ENCODE assay signal across 15 cellular contexts in genomic region chr5:56429110-56429561, GRCh38.
DNase-seq lines count a peak whose midpoint lies in the region; ATAC-seq and TF ChIP-seq lines count a peak whose summit lies in the region.
"Had no signal": no experiment of that assay in that cellular context is flagged by ENCODE, and none has a peak within 500 bp of the region (broad histone marks: within the 10 kb centered on the region; RNA-seq: fewer than 3 reads in every experiment).

No MANE protein-coding gene starts in this region.

- no peak for TF ChIP-seq EP300 in esophagus muscularis mucosa (IDR thresholded peaks at IDR 0.05)

- peak overlapping the region; percentile 81 for H3K27ac Mint-ChIP-seq in mesothelial cell of epicardium
- H3K27ac Mint-ChIP-seq: HFFc6 had no signal

- peak; percentile 51 for ATAC-seq in Right ventricle myocardium superior (ENCODE audit: poor library complexity)
- ATAC-seq in GM19035 (IDR thresholded peaks at IDR 0.05; ENCODE audit: unreplicated experiment), result no peak
- ATAC-seq in GM18519 (IDR thresholded peaks at IDR 0.05; ENCODE audit: low FRiP score, unreplicated experiment), result no peak

- H3K4me3 ChIP-seq in right atrium auricular region (no peak overlapping the region), colonic mucosa (no peak overlapping the region), esophagus muscularis mucosa (no peak overlapping the region)

- intact Hi-C loops in Right ventricle myocardium superior (cut with DNase I) (no loop called here), colonic mucosa (cut with DNase I) (no loop called here), esophagus muscularis mucosa (cut with DNase I) (no loop called here)

- peaks cover 2% of the 10 kb centered on the region for H3K36me3 Mint-ChIP-seq in mesothelial cell of epicardium

- H3K27me3 ChIP-seq in right atrium auricular region (no peaks in the 10 kb centered on the region), colonic mucosa (no peaks in the 10 kb centered on the region), esophagus muscularis mucosa (no peaks in the 10 kb centered on the region)

- H3K36me3 ChIP-seq in right atrium auricular region (no peaks in the 10 kb centered on the region), colonic mucosa (no peaks in the 10 kb centered on the region), esophagus muscularis mucosa (no peaks in the 10 kb centered on the region)

- peak overlapping the region; percentile 17 for H3K4me3 Mint-ChIP-seq in mesothelial cell of epicardium
- H3K4me3 Mint-ChIP-seq: HFFc6, naive B cell had no signal

- no peaks in the 10 kb centered on the region for H3K27me3 Mint-ChIP-seq in mesothelial cell of epicardium (ENCODE audit: low read depth)
- H3K27me3 Mint-ChIP-seq: naive B cell had no signal

- DNase-seq in Right ventricle myocardium superior (peak; percentile 56), right atrium auricular region (ENCODE audit: low spot score) (no peak), colonic mucosa (peak; percentile 22), mesothelial cell of epicardium (ENCODE audit: low spot score in 2 of 2, unreplicated experiment in 2 of 2) (no peak), hypothalamus (lab: John Stamatoyannopoulos, UW) (no peak), esophagus muscularis mucosa (ENCODE audit: extremely low spot score) (no peak)
- DNase-seq: activated CD4-positive, alpha-beta T cell treated with anti-CD3 and anti-CD28 coated beads, Interleukin-2, amount 50 U/mL, for 4 hours; activated T-cell treated with anti-CD3 and anti-CD28 coated beads, Interleukin-2, amount 50 U/mL, for 48 hours; COR-L47; HFFc6; naive B cell; NK-92 treated with Interleukin-12 subunit alpha and Interleukin-12 subunit beta, amount 100 ng/mL, for 24 hours; retina had no signal

- no peak for TF ChIP-seq CTCF in right atrium auricular region (IDR thresholded peaks at IDR 0.05)
- TF ChIP-seq CTCF in colonic mucosa (IDR thresholded peaks at IDR 0.05), result no peak
- no peak for TF ChIP-seq CTCF in mesothelial cell of epicardium (IDR thresholded peaks at IDR 0.05; ENCODE audit: unreplicated experiment)
- TF ChIP-seq CTCF in esophagus muscularis mucosa (IDR thresholded peaks at IDR 0.05), result no peak

- no peak for TF ChIP-seq POLR2A in esophagus muscularis mucosa (IDR thresholded peaks at IDR 0.05; ENCODE audit: low read depth)

- H3K9ac ChIP-seq in colonic mucosa (ENCODE audit: low read depth in 2 of 2, low read length in 2 of 2), result no peak overlapping the region

- peaks cover 10% of the 10 kb centered on the region for H3K9me3 Mint-ChIP-seq in mesothelial cell of epicardium
- H3K9me3 Mint-ChIP-seq: HFFc6 had no signal

- H3K4me1 Mint-ChIP-seq in mesothelial cell of epicardium, result peaks cover 31% of the 10 kb centered on the region

- WGBS in esophagus muscularis mucosa, result 81% methylated on average over 6 of the region's 6 CpGs

- H3K27ac ChIP-seq in right atrium auricular region, result no peak overlapping the region
- no peak overlapping the region for H3K27ac ChIP-seq in colonic mucosa
- H3K27ac ChIP-seq in esophagus muscularis mucosa (replicated peaks in 1 of 4), result no peak overlapping the region

- H3K4me1 ChIP-seq in right atrium auricular region, result no peaks in the 10 kb centered on the region
- H3K4me1 ChIP-seq in colonic mucosa, result no peaks in the 10 kb centered on the region
- peaks cover 0 to 3% (median 0%) of the 10 kb centered on the region in 4 donors for H3K4me1 ChIP-seq in esophagus muscularis mucosa

- H3K9me3 ChIP-seq in right atrium auricular region (no peaks in the 10 kb centered on the region), colonic mucosa (no peaks in the 10 kb centered on the region), esophagus muscularis mucosa (no peaks in the 10 kb centered on the region)

Comparison
In these comparisons a context has a peak if more than half of its experiments do, and no peak if none do; other contexts are left out.
1. DNase-seq: peak in Right ventricle myocardium superior (single experiment) and colonic mucosa (single experiment); none in right atrium auricular region (single experiment), mesothelial cell of epicardium (0 of 2), hypothalamus (0 of 51) and esophagus muscularis mucosa (single experiment).